8 cellular contexts compared by ENCODE assay signal in genomic region chr15:51380999-51381806, GRCh38. TPM values are rescaled to one million over a fixed set of nuclear protein-coding genes. Genes with fewer than 3 reads are reported as not detected.
DNase-seq lines count a peak whose midpoint lies in the region; FAIRE-seq and TF ChIP-seq lines count a peak whose summit lies in the region.

No MANE protein-coding gene starts in this region.

- H2AFZ ChIP-seq in H1 (ENCODE audit: low read length): no peak overlapping the region

- no peak overlapping the region for H3K14ac ChIP-seq in H1 (ENCODE audit: insufficient read length)

- no peaks in the 10 kb centered on the region for H3K79me1 ChIP-seq in H1 (ENCODE audit: low read depth, low read length)

- H3K4me1 Mint-ChIP-seq in type B pancreatic cell (ENCODE audit: unreplicated experiment): peaks cover 4% of the 10 kb centered on the region

- H3K4ac ChIP-seq in H1 (replicated peaks; ENCODE audit: insufficient read length, low read depth, low read length): no peak overlapping the region

- peak overlapping the region; percentile 82; the same call in 1 of the 2 replicates for H2BK20ac ChIP-seq in H1 (ENCODE audit: low read length)

- peak; percentile 99 to 100 for TF ChIP-seq RAD21 in H1 (IDR thresholded peaks at IDR 0.05 in 1 of 2, conservative IDR thresholded peaks at IDR 0.05 in 1 of 2; ENCODE audit: low read depth in 2 of 2, low read length in 2 of 2)

- no peak for TF ChIP-seq EP300 in H1 (IDR thresholded peaks at IDR 0.05; ENCODE audit: borderline replicate concordance in 1 of 2, low read depth in 2 of 2, low read length in 2 of 2)

- no peak overlapping the region for H3K27ac Mint-ChIP-seq in type B pancreatic cell

- CTCF ChIA-PET in H1 (lab: Charles Lee; ENCODE audit: partially characterized antibody): interaction anchor here (0.6 to 10.6 kb wide), 54 partner anchors 9 to 1411 kb away, joined by 3 to 263 read pairs (median 5); no protein-coding TSS in a partner anchor

- H3K4me1 ChIP-seq in H1 (replicated peaks in 1 of 4; ENCODE audit: control insufficient read depth in 3 of 4, insufficient read depth in 4 of 4, low read length in 3 of 4): no peaks in the 10 kb centered on the region; a peak in 1 of 7 replicates

- no peak overlapping the region for H3K4me3 Mint-ChIP-seq in type B pancreatic cell

- H3K9me3 Mint-ChIP-seq in type B pancreatic cell: no peaks in the 10 kb centered on the region

- no peak overlapping the region for H4K8ac ChIP-seq in H1 (ENCODE audit: extremely low read depth, insufficient read depth, low read length)

- no peak overlapping the region for H3K27ac ChIP-seq in H1 (ENCODE audit: low read depth, low read length)

- H3K27me3 Mint-ChIP-seq in type B pancreatic cell: peaks cover 17% of the 10 kb centered on the region

- no peaks in the 10 kb centered on the region for H3K36me3 Mint-ChIP-seq in type B pancreatic cell

- POLR2A ChIA-PET in H1 (lab: Charles Lee; ENCODE audit: partially characterized antibody): no interaction called here

- no peak overlapping the region for H3K18ac ChIP-seq in H1 (ENCODE audit: extremely low read depth, low read length)

- 0 out of 4 replicates have a peak, but pooled peaks cover 0 to 2% of the 10 kb centered on the region in 2 experiments for H3K9me3 ChIP-seq in H1 (ENCODE audit: insufficient read depth in 2 of 2, low read depth in 1 of 2, low read length in 1 of 2)

- no peaks in the 10 kb centered on the region for H3K23me2 ChIP-seq in H1 (ENCODE audit: low read depth, low read length)

- H3K4me3 ChIP-seq in H1 (ENCODE audit: extremely low read depth in 1 of 4, insufficient read depth in 2 of 4, low read depth in 3 of 4, low read length in 4 of 4): no peak overlapping the region

- no peak overlapping the region for H3K56ac ChIP-seq in H1 (replicated peaks; ENCODE audit: insufficient read length, low read depth, low read length)

- no peak overlapping the region for H4K5ac ChIP-seq in H1 (ENCODE audit: insufficient read length, low read depth, low read length)

- no peak overlapping the region for H3K9ac ChIP-seq in H1 (replicated peaks in 1 of 4; ENCODE audit: extremely low read depth in 1 of 4, low read depth in 3 of 4, low read length in 3 of 4)

- FAIRE-seq in H54 (lab: Jason Lieb, UNC) (no peak), H1 (lab: Jason Lieb, UNC) (peak; percentile 99)

- no peak overlapping the region for H3K23ac ChIP-seq in H1 (ENCODE audit: insufficient read length)

- WGBS in H1 (ENCODE audit: extremely low coverage in 1 of 2, insufficient coverage in 1 of 2, insufficient read length in 1 of 2, insufficient replicate concordance in 2 of 2, low coverage in 1 of 2, low lambda C conversion rate in 2 of 2, missing lambda C conversion rate in 1 of 2), 2 experiments: 34% methylated on average over 14 of the region's 14 CpGs; no CpG with 5 or more reads in 1 of the 2 experiments

- H2BK5ac ChIP-seq in H1 (ENCODE audit: low read depth, low read length): no peak overlapping the region

- no peak overlapping the region for H4K91ac ChIP-seq in H1 (replicated peaks; ENCODE audit: insufficient read length, low read length)

- H2BK12ac ChIP-seq in H1 (ENCODE audit: low read depth, low read length): no peak overlapping the region

- H3K79me2 ChIP-seq in H1 (ENCODE audit: control insufficient read depth in 1 of 2, insufficient read depth in 2 of 2, low read length in 2 of 2): no peaks in the 10 kb centered on the region

- H3K4me2 ChIP-seq in H1 (ENCODE audit: insufficient read depth in 1 of 2, low read depth in 2 of 2, low read length in 2 of 2): no peak overlapping the region

- H3K27me3 ChIP-seq in H1 (replicated peaks in 1 of 4; ENCODE audit: control insufficient read depth in 3 of 4, extremely low read depth in 1 of 4, insufficient read depth in 3 of 4, low read length in 3 of 4): no peaks in the 10 kb centered on the region

- no peak overlapping the region for H2BK120ac ChIP-seq in H1 (replicated peaks; ENCODE audit: low read depth, low read length)

- peak; percentile 8 to 28 (median 12) for DNase-seq in stimulated activated CD4-positive, alpha-beta T cell treated with anti-CD3 and anti-CD28 coated beads, Interleukin-12 subunit alpha, Interleukin-12 subunit beta, amount 100 ng/mL, for 48 hours (ENCODE audit: low read depth in 2 of 3, low spot score in 1 of 3)
- DNase-seq in stimulated activated CD4-positive, alpha-beta T cell treated with anti-CD3 and anti-CD28 coated beads, Interleukin-4, amount 100 ng/mL, for 24 hours: no peak
- DNase-seq in H54 (ENCODE audit: insufficient read length, low spot score) (peak; percentile 30), M059J (ENCODE audit: low read depth) (peak; percentile 75), SK-N-DZ (ENCODE audit: low spot score) (peak; percentile 63), H1 (ENCODE audit: low read depth in 1 of 2, low spot score in 2 of 2) (peak in 1 of 2 experiments; percentile 61), medulla oblongata (ENCODE audit: extremely low spot score) (peak; percentile 93), type B pancreatic cell (ENCODE audit: extremely low spot score, unreplicated experiment) (no peak)

- H3K36me3 ChIP-seq in H1 (ENCODE audit: control insufficient read depth in 2 of 4, insufficient read depth in 4 of 4, low read length in 3 of 4): no peaks in the 10 kb centered on the region

- TF ChIP-seq POLR2A in H54 (IDR thresholded peaks at IDR 0.05; ENCODE audit: low read depth, low read length) (no peak), H1 (IDR thresholded peaks at IDR 0.05; ENCODE audit: control extremely low read depth in 1 of 2, low read depth in 2 of 2, low read length in 2 of 2) (no peak)

- no peaks in the 10 kb centered on the region for H4K20me1 ChIP-seq in H1 (replicated peaks in 1 of 2; ENCODE audit: control insufficient read depth in 1 of 2, insufficient read depth in 2 of 2, low read length in 2 of 2)

- no peak overlapping the region for H2AK5ac ChIP-seq in H1 (ENCODE audit: low read depth, low read length)

- TF ChIP-seq CTCF in H1 (IDR thresholded peaks at IDR 0.05; ENCODE audit: control extremely low read depth in 1 of 3, insufficient read depth in 1 of 3, low read depth in 1 of 3, low read length in 3 of 3) (peak; percentile 83 to 99 (median 98)), type B pancreatic cell (conservative IDR thresholded peaks at IDR 0.05) (peak; percentile 87)

- H2BK15ac ChIP-seq in H1 (ENCODE audit: low read length): no peak overlapping the region

TF ChIP-seq in H1, 55 proteins besides CTCF, POLR2A, EP300 and RAD21:
- TF ChIP-seq RFX5 (IDR thresholded peaks at IDR 0.05; ENCODE audit: borderline replicate concordance, low read depth, low read length) (no peak), YY1 (IDR thresholded peaks at IDR 0.05; ENCODE audit: low read depth, low read length) (peak; percentile 86), TEAD4 (IDR thresholded peaks at IDR 0.05; ENCODE audit: low read depth, low read length) (no peak)

RNA-seq across cellular contexts. Expression of gene GLDN, which starts 39.7 kb away (rescaled TPM):
- total RNA-seq in M059J (2014; rRNA removed; shearing (Covaris generic)): 0.74 and 1.6 TPM in 2 replicates
- 0.06 and 0.17 TPM in 2 replicates for polyA plus RNA-seq in SK-N-DZ (2014; cell fraction: cytosol; rRNA removed)
- polyA plus RNA-seq in SK-N-DZ (2014; cell fraction: nucleus; rRNA removed): 0.45 and 0.56 TPM in 2 replicates
- 0.44 and 0.50 TPM in 2 replicates for total RNA-seq in H1 (2021; fragmentation: NEBNext Ultra II Directional; extraction: Animal tissue kit (Norgen Biotek cat#: 25700))
- 0.16 and 0.24 TPM in 2 replicates for polyA plus RNA-seq in H1 (2011; rRNA removed)
- 0.30 TPM for polyA plus RNA-seq in H1 (2011; cell fraction: cytosol; rRNA removed)
- polyA plus RNA-seq in H1 (2011; cell fraction: nucleus; rRNA removed): 1.1 TPM
- 0.28 to 0.34 TPM (median 0.32 TPM) in 4 replicates for polyA plus RNA-seq in H1 (2012, experiment 1 of 2)
- polyA plus RNA-seq in H1 (2012, experiment 2 of 2): 0.04 TPM
- 0.57 TPM for polyA plus RNA-seq in H1 (2013, experiment 1 of 2)
- 0.35 TPM for polyA plus RNA-seq in H1 (2013, experiment 2 of 2)
- polyA minus RNA-seq in H1 (2011; rRNA and poly(A)+ RNA removed): 0.95 and 1.1 TPM in 2 replicates
- not detected for polyA minus RNA-seq in H1 (2011; cell fraction: cytosol; rRNA and poly(A)+ RNA removed)
- 2.9 TPM for polyA minus RNA-seq in H1 (2011; cell fraction: nucleus; rRNA and poly(A)+ RNA removed)
- total RNA-seq in type B pancreatic cell (ENCODE audit: low replicate concordance): 0.52 and 0.68 TPM in 2 replicates

RNA-seq across cellular contexts. Expression of gene CYP19A1, which starts 42.8 kb away (rescaled TPM):
- total RNA-seq in M059J (2014; rRNA removed; shearing (Covaris generic)): 0.12 and 0.86 TPM in 2 replicates
- polyA plus RNA-seq in SK-N-DZ (2014; cell fraction: cytosol; rRNA removed): not detected in 2 replicates
- polyA plus RNA-seq in SK-N-DZ (2014; cell fraction: nucleus; rRNA removed): not detected in 2 replicates
- not detected in 2 replicates for total RNA-seq in H1 (2021; fragmentation: NEBNext Ultra II Directional; extraction: Animal tissue kit (Norgen Biotek cat#: 25700))
- polyA plus RNA-seq in H1 (2011; rRNA removed): not detected in 2 replicates
- polyA plus RNA-seq in H1 (2011; cell fraction: cytosol; rRNA removed): not detected
- polyA plus RNA-seq in H1 (2011; cell fraction: nucleus; rRNA removed): not detected
- polyA plus RNA-seq in H1 (2012, experiment 1 of 2): 0.25 to 0.29 TPM in 2 of 4 replicates, not detected in the others
- polyA plus RNA-seq in H1 (2012, experiment 2 of 2): not detected
- polyA plus RNA-seq in H1 (2013, experiment 1 of 2): 0.04 TPM
- polyA plus RNA-seq in H1 (2013, experiment 2 of 2): 0.07 TPM
- polyA minus RNA-seq in H1 (2011; rRNA and poly(A)+ RNA removed): not detected in 2 replicates
- not detected for polyA minus RNA-seq in H1 (2011; cell fraction: cytosol; rRNA and poly(A)+ RNA removed)
- not detected for polyA minus RNA-seq in H1 (2011; cell fraction: nucleus; rRNA and poly(A)+ RNA removed)
- total RNA-seq in type B pancreatic cell (ENCODE audit: low replicate concordance): 0.95 and 1.3 TPM in 2 replicates

Comparison
In these comparisons a context has a peak if more than half of its experiments do, and no peak if none do; other contexts are left out.
1. DNase-seq: peak in stimulated activated CD4-positive, alpha-beta T cell treated with anti-CD3 and anti-CD28 coated beads, Interleukin-12 subunit alpha, Interleukin-12 subunit beta, amount 100 ng/mL, for 48 hours (3 of 3), H54 (single experiment), M059J (single experiment), SK-N-DZ (single experiment) and medulla oblongata (single experiment); none in stimulated activated CD4-positive, alpha-beta T cell treated with anti-CD3 and anti-CD28 coated beads, Interleukin-4, amount 100 ng/mL, for 24 hours (single experiment) and type B pancreatic cell (single experiment).